ENCODE assay signal across 1 cellular context in genomic region chr17:58665946-58666857, GRCh38.
TF ChIP-seq lines count a peak whose summit lies in the region.

No MANE protein-coding gene starts in this region.

TF ChIP-seq in K562, 482 proteins besides CTCF, POLR2A, EP300 and RAD21 (continued from another document and continues in another):
- TF ChIP-seq E4F1 (CRISPR knock-in tag; IDR thresholded peaks at IDR 0.05; ENCODE audit: borderline replicate concordance) (no peak), MAZ (CRISPR knock-in tag; conservative IDR thresholded peaks at IDR 0.05 in 1 of 2, IDR thresholded peaks at IDR 0.05 in 1 of 2) (no peak), POLR2B (IDR thresholded peaks at IDR 0.05; ENCODE audit: low read depth, partially characterized antibody) (peak; percentile 72), KAT2B (IDR thresholded peaks at IDR 0.05; ENCODE audit: low read depth, low read length) (no peak), MCM3 (IDR thresholded peaks at IDR 0.05) (no peak), SIN3B (IDR thresholded peaks at IDR 0.05; ENCODE audit: low read depth) (no peak), ETV1 (tag; conservative IDR thresholded peaks at IDR 0.05; ENCODE audit: low read depth) (no peak), TAF1 (IDR thresholded peaks at IDR 0.05; ENCODE audit: control insufficient read depth, extremely low read depth, insufficient read depth, low read length, severe bottlenecking) (no peak), ZNF778 (CRISPR knock-in tag; IDR thresholded peaks at IDR 0.05) (no peak), RBM25 (IDR thresholded peaks at IDR 0.05; ENCODE audit: low read depth, low read length, severe bottlenecking) (no peak), RBM34 (IDR thresholded peaks at IDR 0.05; ENCODE audit: borderline replicate concordance, insufficient read depth, low read length) (no peak), ZC3H11A (IDR thresholded peaks at IDR 0.05; ENCODE audit: low read depth, low read length) (no peak), CHD7 (IDR thresholded peaks at IDR 0.05; ENCODE audit: low read depth, low read length) (no peak), FOSL1 (tag; conservative IDR thresholded peaks at IDR 0.05) (no peak; the same call in 1 of the 2 replicates), RFX7 (CRISPR knock-in tag; IDR thresholded peaks at IDR 0.05) (no peak), HDAC3 (IDR thresholded peaks at IDR 0.05; ENCODE audit: borderline replicate concordance, partially characterized antibody) (no peak), DPF2 (IDR thresholded peaks at IDR 0.05) (no peak), PATZ1 (CRISPR knock-in tag; IDR thresholded peaks at IDR 0.05; ENCODE audit: borderline replicate concordance) (no peak), ADNP (tag; IDR thresholded peaks at IDR 0.05) (no peak; the same call in 1 of the 2 replicates), ATF4 (CRISPR knock-in tag; IDR thresholded peaks at IDR 0.05) (no peak), CC2D1A (IDR thresholded peaks at IDR 0.05) (no peak), SMAD2 (IDR thresholded peaks at IDR 0.05; ENCODE audit: low read depth, low read length) (no peak), MEF2A (IDR thresholded peaks at IDR 0.05; ENCODE audit: control insufficient read depth, low read depth, low read length) (0 out of 2 replicates have a peak, but pooled peaks have one; percentile 54), CHCHD3 (CRISPR knock-in tag; IDR thresholded peaks at IDR 0.05) (peak; percentile 87; the same call in 1 of the 2 replicates), E2F5 (CRISPR knock-in tag; IDR thresholded peaks at IDR 0.05) (no peak), ZNF609 (CRISPR knock-in tag; IDR thresholded peaks at IDR 0.05; ENCODE audit: borderline replicate concordance) (no peak), HIVEP1 (CRISPR knock-in tag; IDR thresholded peaks at IDR 0.05) (no peak), SREBF2 (CRISPR knock-in tag; IDR thresholded peaks at IDR 0.05) (no peak), CLOCK (CRISPR knock-in tag; IDR thresholded peaks at IDR 0.05; ENCODE audit: borderline replicate concordance) (no peak), MTA3 (IDR thresholded peaks at IDR 0.05; ENCODE audit: borderline replicate concordance) (no peak)
